8 cellular contexts compared by ENCODE assay signal in genomic region chr15:92625297-92625980, GRCh38. TPM values are rescaled to one million over a fixed set of nuclear protein-coding genes. Genes with fewer than 3 reads are reported as not detected.
DNase-seq lines count a peak whose midpoint lies in the region; ATAC-seq and TF ChIP-seq lines count a peak whose summit lies in the region.

No MANE protein-coding gene starts in this region.

- no peaks in the 10 kb centered on the region for H3K9me3 Mint-ChIP-seq in activated CD4-positive, alpha-beta T cell treated with anti-CD3 and anti-CD28 coated beads, Interleukin-2, amount 10 ng/mL, durations not matched to agents 24 days and 14 days
- H3K9me3 Mint-ChIP-seq in CD14-positive monocyte, result peaks cover 0 to 2% (median 0%) of the 10 kb centered on the region in 7 donors

- peak; percentile 78 for ATAC-seq in HG03060 (IDR thresholded peaks at IDR 0.05; ENCODE audit: low read depth, unreplicated experiment)

- H3K4me3 Mint-ChIP-seq in activated CD4-positive, alpha-beta T cell treated with anti-CD3 and anti-CD28 coated beads, Interleukin-2, amount 10 ng/mL, durations not matched to agents 24 days and 14 days, result peak overlapping the region; percentile 36
- H3K4me3 Mint-ChIP-seq in CD14-positive monocyte, result no peak overlapping the region

- peak overlapping the region; percentile 77 for H3K27ac Mint-ChIP-seq in activated CD4-positive, alpha-beta T cell treated with anti-CD3 and anti-CD28 coated beads, Interleukin-2, amount 10 ng/mL, durations not matched to agents 24 days and 14 days
- no peak overlapping the region for H3K27ac Mint-ChIP-seq in CD14-positive monocyte

- H3K36me3 ChIP-seq in prostate gland, result no peaks in the 10 kb centered on the region

- no peaks in the 10 kb centered on the region for H3K9me3 ChIP-seq in prostate gland

- H3K36me3 Mint-ChIP-seq in activated CD4-positive, alpha-beta T cell treated with anti-CD3 and anti-CD28 coated beads, Interleukin-2, amount 10 ng/mL, durations not matched to agents 24 days and 14 days (ENCODE audit: low read depth), result no peaks in the 10 kb centered on the region
- H3K36me3 Mint-ChIP-seq in CD14-positive monocyte, result peaks cover 0 to 4% of the 10 kb centered on the region in 2 donors

- no peak for DNase-seq in activated CD4-positive, alpha-beta T cell treated with anti-CD3 and anti-CD28 coated beads, Interleukin-2, amount 10 ng/mL, durations not matched to agents 24 days and 14 days
- DNase-seq in activated CD4-positive, alpha-beta T cell treated with anti-CD3 and anti-CD28 coated beads for 1 hour, result no peak
- DNase-seq in astrocyte of the hippocampus (ENCODE audit: low read depth, low spot score) (peak; percentile 83), prostate gland (ENCODE audit: low spot score) (no peak), CD14-positive monocyte (ENCODE audit: low spot score) (no peak), cerebellar nuclear complex (lab: John Stamatoyannopoulos, UW) (no peak), 8988T (no peak)

- H3K27me3 Mint-ChIP-seq in activated CD4-positive, alpha-beta T cell treated with anti-CD3 and anti-CD28 coated beads, Interleukin-2, amount 10 ng/mL, durations not matched to agents 24 days and 14 days, result peaks cover 4% of the 10 kb centered on the region
- H3K27me3 Mint-ChIP-seq in CD14-positive monocyte (ENCODE audit: low read depth in 3 of 3), result peaks cover 0 to 2% (median 0%) of the 10 kb centered on the region in 3 donors

- H3K4me1 Mint-ChIP-seq in activated CD4-positive, alpha-beta T cell treated with anti-CD3 and anti-CD28 coated beads, Interleukin-2, amount 10 ng/mL, durations not matched to agents 24 days and 14 days, result peaks cover 13% of the 10 kb centered on the region
- no peaks in the 10 kb centered on the region for H3K4me1 Mint-ChIP-seq in CD14-positive monocyte

- no peaks in the 10 kb centered on the region for H3K27me3 ChIP-seq in prostate gland (replicated peaks; ENCODE audit: insufficient read depth)

- peaks cover 13% of the 10 kb centered on the region for H3K4me1 ChIP-seq in prostate gland (replicated peaks)

- 46% methylated on average over 3 of the region's 3 CpGs for WGBS in prostate gland

- TF ChIP-seq CTCF in prostate gland (IDR thresholded peaks at IDR 0.05), result peak in 2 of 4 experiments; percentile 15 to 26
- TF ChIP-seq CTCF in CD14-positive monocyte (IDR thresholded peaks at IDR 0.05), result no peak

- H3K4me3 ChIP-seq in prostate gland, result no peak overlapping the region

- no peak for TF ChIP-seq POLR2A in prostate gland (IDR thresholded peaks at IDR 0.05)

- H3K27ac ChIP-seq in prostate gland, result peak overlapping the region; percentile 47 to 55

- intact Hi-C loops in activated CD4-positive, alpha-beta T cell treated with anti-CD3 and anti-CD28 coated beads, Interleukin-2, amount 10 ng/mL, durations not matched to agents 24 days and 14 days (cut with micrococcal nuclease), result loop anchor here (2.0 to 5.0 kb wide), 2 partner anchors 39 to 1153 kb away; no protein-coding TSS in a partner anchor
- intact Hi-C loops in prostate gland (cut with DNase I) (no loop called here), CD14-positive monocyte (cut with micrococcal nuclease) (no loop called here)

RNA-seq across cellular contexts. Expression of gene FAM174B, which starts 30.1 kb away (rescaled TPM):
- 1.9 and 3.0 TPM in 2 replicates for total RNA-seq in activated CD4-positive, alpha-beta T cell treated with anti-CD3 and anti-CD28 coated beads, Interleukin-2, amount 10 ng/mL, durations not matched to agents 24 days and 14 days
- total RNA-seq in prostate gland, result 100 to 1,000 TPM in 1 of 2 donors, 10 to 100 TPM in 1; 32.0 to 183 TPM
- polyA plus RNA-seq in CD14-positive monocyte, result 1 to 10 TPM; 3.2 to 4.7 TPM
